ENCODE assay signal across 1 cellular context in the genomic region with DNA sequence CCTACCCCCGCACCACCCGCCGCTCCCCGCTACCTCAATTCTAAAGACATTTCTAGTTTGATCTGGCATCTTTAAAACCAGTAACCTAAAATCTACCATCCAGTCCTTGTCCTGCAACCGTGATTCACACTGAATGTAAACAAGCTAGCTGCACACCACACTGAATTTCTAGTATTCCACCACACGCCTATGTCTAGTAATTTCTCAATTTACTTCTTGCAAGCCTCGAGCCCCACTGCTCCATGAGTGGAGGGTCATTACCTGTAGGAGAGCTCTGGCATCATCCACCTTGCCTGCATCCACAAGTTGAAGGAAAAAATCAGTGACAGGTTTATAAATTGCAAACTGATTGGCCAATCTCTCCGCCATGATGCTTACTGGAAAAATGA.
TF ChIP-seq lines count a peak whose summit lies in the region.

No MANE protein-coding gene starts in this region.

TF ChIP-seq in GM23338, 12 proteins besides CTCF, POLR2A, EP300 and RAD21 (continued from another document):
- TF ChIP-seq ZNF462 (CRISPR knock-in tag; IDR thresholded peaks at IDR 0.05) (no peak), JUNB (IDR thresholded peaks at IDR 0.05; ENCODE audit: unreplicated experiment) (no peak)
